ENCODE assay signal across 8 cellular contexts in the genomic region with DNA sequence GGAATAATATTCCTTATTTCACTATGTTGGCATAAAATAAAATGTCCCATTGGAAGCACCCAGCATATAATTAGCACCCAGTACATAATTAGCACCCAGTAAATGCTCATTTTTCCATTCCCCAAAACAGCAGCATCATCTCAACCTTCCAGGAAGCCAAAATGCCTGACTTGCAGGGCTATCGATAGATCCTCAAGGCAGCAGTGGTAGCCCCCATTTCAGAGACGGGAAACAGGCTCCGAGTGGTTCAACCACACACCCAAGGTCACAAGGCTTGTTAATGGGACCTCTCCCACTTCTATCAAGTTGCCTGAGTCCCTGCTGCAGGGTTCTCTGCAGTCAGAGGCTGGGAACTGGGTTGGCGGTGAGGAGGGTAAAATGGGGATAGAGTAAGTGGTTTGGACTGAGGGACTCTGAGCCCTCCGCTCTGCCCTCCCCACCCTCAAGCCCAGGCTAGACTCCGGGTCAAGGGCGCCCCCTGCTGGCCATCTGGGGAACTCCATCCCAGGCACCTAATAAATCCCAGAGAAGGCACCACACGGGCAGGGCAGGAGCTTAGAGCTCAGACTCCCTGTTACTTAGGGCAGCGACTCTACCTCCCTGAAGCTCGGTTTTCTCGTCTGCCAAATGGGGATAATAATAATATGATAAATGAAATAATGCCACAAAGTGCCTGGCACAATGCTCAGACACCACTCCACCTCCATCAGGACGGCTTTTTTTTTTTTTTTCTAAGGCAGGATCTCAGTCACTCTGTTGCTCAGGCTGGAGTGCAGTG. TPM values are rescaled to one million over a fixed set of nuclear protein-coding genes. Genes with fewer than 3 reads are reported as not detected.
DNase-seq lines count a peak whose midpoint lies in the region; ATAC-seq and TF ChIP-seq lines count a peak whose summit lies in the region.

No MANE protein-coding gene starts in this region.

- no peaks in the 10 kb centered on the region for H3K27me3 ChIP-seq in psoas muscle (ENCODE audit: insufficient read depth in 3 of 3, low read length in 2 of 3)
- H3K27me3 ChIP-seq in aorta (ENCODE audit: control insufficient read depth in 1 of 2, insufficient read depth in 2 of 2, low read length in 1 of 2): no peaks in the 10 kb centered on the region

- no peak overlapping the region for H3K4me3 ChIP-seq in psoas muscle
- no peak overlapping the region for H3K4me3 ChIP-seq in aorta (ENCODE audit: low read length in 2 of 2)

- H3K36me3 ChIP-seq in psoas muscle (ENCODE audit: insufficient read depth in 1 of 2, low read depth in 1 of 2) (no peaks in the 10 kb centered on the region), aorta (ENCODE audit: control insufficient read depth in 1 of 2, insufficient read depth in 2 of 2, low read length in 1 of 2) (no peaks in the 10 kb centered on the region)

- H3K27ac ChIP-seq in psoas muscle: no peak overlapping the region
- no peak overlapping the region for H3K27ac ChIP-seq in aorta (ENCODE audit: low read depth in 1 of 2, low read length in 2 of 2)

- H3K36me3 Mint-ChIP-seq in CD14-positive monocyte: no peaks in the 10 kb centered on the region

- H3K4me3 Mint-ChIP-seq in CD14-positive monocyte: peak overlapping the region in 1 of 2 donors; percentile 57

- 20 to 24% (median 22%) methylated on average over 12 of the region's 12 CpGs for WGBS in psoas muscle, 3 donors
- WGBS in aorta, 2 donors: 24 to 25% methylated on average over 12 of the region's 12 CpGs

- peaks cover 55% of the 10 kb centered on the region for H3K4me1 Mint-ChIP-seq in CD14-positive monocyte

- TF ChIP-seq CTCF in CD14-positive monocyte (IDR thresholded peaks at IDR 0.05): peak; percentile 98
- TF ChIP-seq CTCF in psoas muscle (IDR thresholded peaks at IDR 0.05): peak; percentile 93

- intact Hi-C loops in CD14-positive monocyte (cut with micrococcal nuclease): loop anchor here (2.0 to 5.0 kb wide), 7 partner anchors 21 to 148 kb away; a partner anchor contains a TSS
- intact Hi-C loops in Right ventricle myocardium superior (cut with DNase I): loop anchor here (2.0 to 5.0 kb wide), 2 partner anchors 61 to 133 kb away; no protein-coding TSS in a partner anchor
- intact Hi-C loops in psoas muscle (cut with DNase I): loop anchor here (1.0 to 10.0 kb wide), 2 partner anchors 60 to 1545 kb away; a partner anchor contains a TSS
- intact Hi-C loops in aorta (cut with DNase I): loop anchor here (1.0 to 5.0 kb wide), 2 partner anchors 60 to 133 kb away; no protein-coding TSS in a partner anchor

- H3K4me1 ChIP-seq in psoas muscle: peaks cover 10% of the 10 kb centered on the region
- H3K4me1 ChIP-seq in aorta (ENCODE audit: control insufficient read depth in 1 of 2, insufficient read depth in 2 of 2, low read length in 2 of 2): no peaks in the 10 kb centered on the region

- ATAC-seq in GM19455 (IDR thresholded peaks at IDR 0.05; ENCODE audit: unreplicated experiment) (peak; percentile 74), Right ventricle myocardium superior (ENCODE audit: poor library complexity) (peak; percentile 70), psoas muscle (peak; percentile 70 to 77 (median 73)), aorta (ENCODE audit: low FRiP score) (peak; percentile 80)

- H3K9me3 ChIP-seq in psoas muscle (no peaks in the 10 kb centered on the region), aorta (ENCODE audit: control insufficient read depth, low read length) (no peaks in the 10 kb centered on the region)

- DNase-seq in CD14-positive monocyte (ENCODE audit: low spot score): peak; percentile 85
- DNase-seq in M059J (ENCODE audit: low read depth): peak; percentile 74
- peak; percentile 68 for DNase-seq in SKM-1 treated with dmso at 0.1 percent for 144 hours (lab: John Stamatoyannopoulos, UW; ENCODE audit: unreplicated experiment)
- peak; percentile 88 for DNase-seq in activated naive CD4-positive, alpha-beta T cell treated with anti-CD3 and anti-CD28 coated beads, Interleukin-2, amount 50 U/mL, for 16 hours
- DNase-seq in Right ventricle myocardium superior: peak; percentile 91
- DNase-seq in psoas muscle: peak; percentile 84 to 89
- DNase-seq in aorta: peak; percentile 88 to 97

- H3K27ac Mint-ChIP-seq in CD14-positive monocyte: peak overlapping the region in 5 of 7 donors; percentile 15 to 76 (median 50)

- peaks cover 0 to 4% (median 0%) of the 10 kb centered on the region in 7 donors for H3K9me3 Mint-ChIP-seq in CD14-positive monocyte

- peaks cover 3 to 7% (median 6%) of the 10 kb centered on the region in 3 donors for H3K27me3 Mint-ChIP-seq in CD14-positive monocyte (ENCODE audit: low read depth in 3 of 3)

RNA-seq across cellular contexts. Expression of a gene that starts 21.9 kb away (rescaled TPM):
- polyA plus RNA-seq in CD14-positive monocyte (1,000 to 10,000 TPM; 1,019 to 1,153 TPM), psoas muscle (10 to 100 TPM in 1 of 3 donors, 1 to 10 TPM in 2; 3.0 to 14.5 (median 4.3) TPM), aorta (100 to 1,000 TPM in 1 of 2 donors, 10 to 100 TPM in 1; 18.0 to 122 TPM)
- 3.4 and 4.1 TPM in 2 replicates for total RNA-seq in M059J (2014; rRNA removed; shearing (Covaris generic))
- total RNA-seq in Right ventricle myocardium superior (19.5 TPM), psoas muscle (10 to 100 TPM in 3 of 4 donors, 1 to 10 TPM in 1; 8.2 to 14.4 (median 13.7) TPM), aorta (100 to 1,000 TPM; 114 to 116 TPM)

RNA-seq across cellular contexts. Expression of a gene that starts 56.1 kb away (rescaled TPM):
- polyA plus RNA-seq in CD14-positive monocyte (not detected), psoas muscle (under 1 TPM; 0.03 to 0.07 (median 0.04) TPM), aorta (not detected)
- total RNA-seq in M059J (2014; rRNA removed; shearing (Covaris generic)): 0.10 TPM in 1 of 2 replicates, not detected in the other
- total RNA-seq in Right ventricle myocardium superior (not detected), psoas muscle (not detected), aorta (under 1 TPM in 1 of 2 donors, not detected in 1; 0.42 TPM)
